Comparison of ENCODE assay signal across 9 cellular contexts in genomic region chr12:54279227-54279631, GRCh38. TPM values are rescaled to one million over a fixed set of nuclear protein-coding genes. Genes with fewer than 3 reads are reported as not detected.
A peak's percentile ranks its signal among the peaks of the same experiment; 100 is the strongest.
DNase-seq lines count a peak whose midpoint lies in the region; ATAC-seq and TF ChIP-seq lines count a peak whose summit lies in the region.
"Had no signal": no experiment of that assay in that cellular context is flagged by ENCODE, and none has a peak within 500 bp of the region (broad histone marks: within the 10 kb centered on the region; RNA-seq: fewer than 3 reads in every experiment).

No MANE protein-coding gene starts in this region.

- no peak for ATAC-seq in PC-3
- ATAC-seq in HG03196 (IDR thresholded peaks at IDR 0.05; ENCODE audit: unreplicated experiment), result no peak

- H3K9me3 Mint-ChIP-seq in Calu3 (ENCODE audit: low read depth, unreplicated experiment), result no peaks in the 10 kb centered on the region
- no peaks in the 10 kb centered on the region for H3K9me3 Mint-ChIP-seq in T-helper 2 cell treated with Interferon-gamma antibody and Interleukin-4, amounts not matched to agents 5 μg/mL and 100 μg/mL, for 36 hours
- H3K9me3 Mint-ChIP-seq: activated naive CD4-positive, alpha-beta T cell treated with anti-CD3 and anti-CD28 coated beads for 36 hours had no signal

- H3K9ac ChIP-seq in PC-3 (ENCODE audit: low read length) (peak overlapping the region; percentile 99), fibroblast of lung (ENCODE audit: insufficient read depth, low read length) (peak overlapping the region; percentile 62)

- peaks cover 7% of the 10 kb centered on the region for H3K36me3 Mint-ChIP-seq in Calu3 (ENCODE audit: insufficient read depth, unreplicated experiment)
- H3K36me3 Mint-ChIP-seq in T-helper 2 cell treated with Interferon-gamma antibody and Interleukin-4, amounts not matched to agents 5 μg/mL and 100 μg/mL, for 36 hours (ENCODE audit: low read depth), result peaks cover 28% of the 10 kb centered on the region

- no peak overlapping the region for H3K27ac Mint-ChIP-seq in Calu3 (ENCODE audit: unreplicated experiment)
- no peak overlapping the region for H3K27ac Mint-ChIP-seq in T-helper 2 cell treated with Interferon-gamma antibody and Interleukin-4, amounts not matched to agents 5 μg/mL and 100 μg/mL, for 36 hours
- H3K27ac Mint-ChIP-seq: activated naive CD4-positive, alpha-beta T cell treated with anti-CD3 and anti-CD28 coated beads for 36 hours had no signal

- H3K4me3 ChIP-seq in PC-3 (ENCODE audit: low read length) (peak overlapping the region; percentile 88), fibroblast of lung (replicated peaks in 1 of 4; ENCODE audit: control extremely low read depth in 1 of 4, insufficient read depth in 1 of 4, low read depth in 3 of 4, low read length in 4 of 4) (peak overlapping the region; percentile 69 to 93 (median 80)), retinal pigment epithelial cell (ENCODE audit: low read length) (peak overlapping the region; percentile 93)

- DNase-seq in Calu3, result no peak
- DNase-seq in PC-3, result no peak
- DNase-seq in fibroblast of lung (ENCODE audit: low read depth in 2 of 2), result no peak
- DNase-seq in retinal pigment epithelial cell (ENCODE audit: low read depth), result no peak
- no peak for DNase-seq in MV-4-11 (lab: John Stamatoyannopoulos, UW)
- no peak for DNase-seq in central memory CD4-positive, alpha-beta T cell
- DNase-seq in T-helper 2 cell treated with Interferon-gamma antibody and Interleukin-4, amounts not matched to agents 5 μg/mL and 100 μg/mL, for 36 hours (ENCODE audit: low spot score), result no peak

- no peaks in the 10 kb centered on the region for H3K27me3 Mint-ChIP-seq in Calu3 (ENCODE audit: unreplicated experiment)
- no peaks in the 10 kb centered on the region for H3K27me3 Mint-ChIP-seq in T-helper 2 cell treated with Interferon-gamma antibody and Interleukin-4, amounts not matched to agents 5 μg/mL and 100 μg/mL, for 36 hours (ENCODE audit: low read depth)

- H3K9me3 ChIP-seq in PC-3 (ENCODE audit: low read length) (no peaks in the 10 kb centered on the region), fibroblast of lung (ENCODE audit: control insufficient read depth, insufficient read depth, low read depth, low read length) (no peaks in the 10 kb centered on the region)

- TF ChIP-seq CTCF in Calu3 (IDR thresholded peaks at IDR 0.05; ENCODE audit: unreplicated experiment) (no peak), PC-3 (conservative IDR thresholded peaks at IDR 0.05; ENCODE audit: low read depth, low read length) (no peak), fibroblast of lung (conservative IDR thresholded peaks at IDR 0.05 in 1 of 2, IDR thresholded peaks at IDR 0.05 in 1 of 2; ENCODE audit: low read depth in 1 of 2, low read length in 2 of 2) (no peak), retinal pigment epithelial cell (conservative IDR thresholded peaks at IDR 0.05; ENCODE audit: low read depth, low read length) (no peak)

- peaks cover 35% of the 10 kb centered on the region for H4K20me1 ChIP-seq in PC-3 (ENCODE audit: low read length)
- H4K20me1 ChIP-seq in fibroblast of lung (ENCODE audit: control insufficient read depth, extremely low read depth, insufficient read depth, low read length), result peaks cover 3% of the 10 kb centered on the region

- H3K4me1 Mint-ChIP-seq in Calu3 (ENCODE audit: low read depth, unreplicated experiment), result peaks cover 21% of the 10 kb centered on the region
- H3K4me1 Mint-ChIP-seq in T-helper 2 cell treated with Interferon-gamma antibody and Interleukin-4, amounts not matched to agents 5 μg/mL and 100 μg/mL, for 36 hours (ENCODE audit: low read depth), result peaks cover 48% of the 10 kb centered on the region

- H3K36me3 ChIP-seq in PC-3 (ENCODE audit: low read depth, low read length), result peaks cover 54% of the 10 kb centered on the region
- peaks cover 10% of the 10 kb centered on the region for H3K36me3 ChIP-seq in fibroblast of lung (ENCODE audit: control insufficient read depth, insufficient read depth, low read length)

- POLR2A ChIA-PET in PC-3 (lab: Charles Lee; ENCODE audit: unreplicated experiment), result interaction anchor here (1.9 kb wide), 1 partner anchor 46 kb away, joined by 40 read pairs; the partner anchor contains the start of gene COPZ1

- H3K4me1 ChIP-seq in PC-3 (ENCODE audit: insufficient read depth, low read length), result peaks cover 29% of the 10 kb centered on the region
- H3K4me1 ChIP-seq in fibroblast of lung (ENCODE audit: control insufficient read depth, extremely low read depth, insufficient read depth, low read length), result peaks cover 6% of the 10 kb centered on the region

- no peak overlapping the region for H3K4me3 Mint-ChIP-seq in Calu3 (ENCODE audit: low read depth, unreplicated experiment)
- H3K4me3 Mint-ChIP-seq in T-helper 2 cell treated with Interferon-gamma antibody and Interleukin-4, amounts not matched to agents 5 μg/mL and 100 μg/mL, for 36 hours, result no peak overlapping the region
- H3K4me3 Mint-ChIP-seq: activated naive CD4-positive, alpha-beta T cell treated with anti-CD3 and anti-CD28 coated beads for 36 hours had no signal

- intact Hi-C loops in Calu3 (cut with micrococcal nuclease; ENCODE audit: unreplicated experiment), result no loop called here
- intact Hi-C loops in PC-3 (cut with micrococcal nuclease), result no loop called here

- no peaks in the 10 kb centered on the region for H3K9me2 ChIP-seq in PC-3 (replicated peaks; ENCODE audit: low read length)

- H3K4me2 ChIP-seq in PC-3 (ENCODE audit: low read length) (peak overlapping the region; percentile 91), fibroblast of lung (ENCODE audit: extremely low read depth, insufficient read depth, low read length) (peak overlapping the region; percentile 76)

- CTCF ChIA-PET in Calu3 (lab: Charles Lee) (interaction anchor here (0.8 to 3.1 kb wide), 9 partner anchors 10 to 1450 kb away, joined by 3 to 21 read pairs (median 7); partner anchors contain the start of gene COPZ1), PC-3 (lab: Charles Lee) (interaction anchor here (1.8 kb wide), 1 partner anchor 27 kb away, joined by 7 read pairs; no protein-coding TSS in a partner anchor)

- H2AFZ ChIP-seq in PC-3 (ENCODE audit: low read length) (no peak overlapping the region), fibroblast of lung (ENCODE audit: low read length) (no peak overlapping the region)

- BruUV-seq in Calu3 (replicated peaks; lab: Mats Ljungman, UMichigan), result TSS peak; percentile 65
- TSS peak; percentile 66 for BruUV-seq in PC-3 (replicated peaks; lab: Mats Ljungman, UMichigan)

- H3K79me2 ChIP-seq in PC-3 (ENCODE audit: low read length) (peaks cover 87% of the 10 kb centered on the region), fibroblast of lung (ENCODE audit: control insufficient read depth, insufficient read depth, low read length) (peaks cover 86% of the 10 kb centered on the region)

- peaks cover 6% of the 10 kb centered on the region for H3F3A ChIP-seq in PC-3 (ENCODE audit: low read length, unreplicated experiment)

- H3K27me3 ChIP-seq in PC-3 (ENCODE audit: low read length), result no peaks in the 10 kb centered on the region
- no peaks in the 10 kb centered on the region for H3K27me3 ChIP-seq in fibroblast of lung (ENCODE audit: control insufficient read depth, insufficient read depth, low read length)

- H3K27ac ChIP-seq in PC-3 (ENCODE audit: low read length) (peak overlapping the region; percentile 87), fibroblast of lung (ENCODE audit: insufficient read depth, low read length) (peak overlapping the region; percentile 99)

RNA-seq across cellular contexts. Expression of gene CBX5, which starts 0.7 kb away (rescaled TPM):
- total RNA-seq in Calu3 (2022) (128 and 173 TPM in 2 replicates), PC-3 (2014; rRNA removed) (14.6 and 14.9 TPM in 2 replicates), fibroblast of lung (20.5 and 27.7 TPM in 2 replicates)
- polyA plus RNA-seq in fibroblast of lung, result 64.0 and 71.1 TPM in 2 replicates
- polyA plus RNA-seq in fibroblast of lung (2012), result 31.4 and 34.1 TPM in 2 replicates
- 50.3 and 60.6 TPM in 2 replicates for polyA minus RNA-seq in fibroblast of lung (ENCODE audit: low replicate concordance)

RNA-seq across cellular contexts. Expression of gene HNRNPA1, which starts 1.3 kb away (rescaled TPM):
- total RNA-seq in Calu3 (2022), result 1,059 and 1,161 TPM in 2 replicates
- 465 and 516 TPM in 2 replicates for total RNA-seq in PC-3 (2014; rRNA removed)
- total RNA-seq in fibroblast of lung, result 305 and 311 TPM in 2 replicates
- polyA plus RNA-seq in fibroblast of lung, result 1,057 and 1,326 TPM in 2 replicates
- 1,195 and 1,479 TPM in 2 replicates for polyA plus RNA-seq in fibroblast of lung (2012)
- 197 and 204 TPM in 2 replicates for polyA minus RNA-seq in fibroblast of lung (ENCODE audit: low replicate concordance)

RNA-seq across cellular contexts. Expression of gene NFE2, which starts 21.6 kb away (rescaled TPM):
- total RNA-seq in Calu3 (2022) (0.80 and 1.8 TPM in 2 replicates), PC-3 (2014; rRNA removed) (0.26 and 0.40 TPM in 2 replicates), fibroblast of lung (under 0.01 and 0.17 TPM in 2 replicates)
- polyA plus RNA-seq in fibroblast of lung, result 0.07 and 0.34 TPM in 2 replicates
- 0.42 TPM in 1 of 2 replicates, not detected in the other for polyA plus RNA-seq in fibroblast of lung (2012)
- polyA minus RNA-seq in fibroblast of lung (ENCODE audit: low replicate concordance), result not detected in 2 replicates
- total RNA-seq: activated naive CD4-positive, alpha-beta T cell treated with anti-CD3 and anti-CD28 coated beads for 36 hours had no signal

RNA-seq across cellular contexts. Expression of gene COPZ1, which starts 45.7 kb away (rescaled TPM):
- total RNA-seq in Calu3 (2022) (173 and 190 TPM in 2 replicates), PC-3 (2014; rRNA removed) (121 and 156 TPM in 2 replicates), fibroblast of lung (80.9 and 97.9 TPM in 2 replicates)
- polyA plus RNA-seq in fibroblast of lung, result 305 and 324 TPM in 2 replicates
- 292 and 325 TPM in 2 replicates for polyA plus RNA-seq in fibroblast of lung (2012)
- polyA minus RNA-seq in fibroblast of lung (ENCODE audit: low replicate concordance), result 79.6 and 97.1 TPM in 2 replicates
